23 cellular contexts compared by ENCODE assay signal in genomic region chr6:75288023-75288422, GRCh38.
"Had no signal": no experiment of that assay in that cellular context is flagged by ENCODE, and none has a peak within 500 bp of the region (broad histone marks: within the 10 kb centered on the region; RNA-seq: fewer than 3 reads in every experiment).

No MANE protein-coding gene starts in this region.

- H3K27ac ChIP-seq: esophagus muscularis mucosa, left ventricle myocardium inferior, neutrophil, right atrium auricular region, suprapubic skin, VCaP had no signal

- H3K4me3 Mint-ChIP-seq: activated T-cell treated with anti-CD3 and anti-CD28 coated beads, Interleukin-2, amount 50 U/mL, for 72 hours; memory B cell; natural killer cell; type B pancreatic cell had no signal

- H3K27me3 ChIP-seq: esophagus muscularis mucosa, neutrophil, right atrium auricular region, suprapubic skin had no signal

- H3K36me3 ChIP-seq: neutrophil, right atrium auricular region, suprapubic skin had no signal

- H3K27ac Mint-ChIP-seq: memory B cell, natural killer cell, type B pancreatic cell had no signal

- ATAC-seq: activated T-cell treated with anti-CD3 and anti-CD28 coated beads, Interleukin-2, amount 50 U/mL, for 72 hours; natural killer cell had no signal

- H3K4me2 ChIP-seq: SK-N-SH had no signal

- H3K9me3 Mint-ChIP-seq: activated CD4-positive, alpha-beta memory T cell treated with anti-CD3 and anti-CD28 coated beads for 36 hours; activated T-cell treated with anti-CD3 and anti-CD28 coated beads, Interleukin-2, amount 50 U/mL, for 72 hours; memory B cell; natural killer cell had no signal

- DNase-seq: activated CD4-positive, alpha-beta memory T cell treated with anti-CD3 and anti-CD28 coated beads for 36 hours; activated CD4-positive, alpha-beta T cell treated with anti-CD3 and anti-CD28 coated beads for 1 hour; activated CD8-positive, alpha-beta memory T cell treated with anti-CD3 and anti-CD28 coated beads, Interleukin-2, amount 50 U/mL, for 48 hours; activated gamma-delta T cell treated with Interleukin-2 at 50 U/mL for 16 hours; activated T-cell treated with anti-CD3 and anti-CD28 coated beads, Interleukin-2, amount 50 U/mL, for 72 hours; caudate nucleus; hypothalamus; left ventricle myocardium inferior; natural killer cell; posterior cingulate gyrus; SK-N-SH; stimulated activated CD4-positive, alpha-beta T cell treated with anti-CD3 and anti-CD28 coated beads, Interleukin-15, amount 100 ng/mL, for 24 hours; stimulated activated CD4-positive, alpha-beta T cell treated with anti-CD3 and anti-CD28 coated beads, Interleukin-4, amount 100 ng/mL, for 24 hours; stimulated activated naive CD4-positive, alpha-beta T cell; T-helper 1 cell; T1000 had no signal

- H3K9ac ChIP-seq: SK-N-SH had no signal

- H3K4me3 ChIP-seq: esophagus muscularis mucosa, left ventricle myocardium inferior, right atrium auricular region, suprapubic skin had no signal

- H3K27me3 Mint-ChIP-seq: activated CD4-positive, alpha-beta memory T cell treated with anti-CD3 and anti-CD28 coated beads for 36 hours; memory B cell; type B pancreatic cell had no signal

- H3K9me3 ChIP-seq: esophagus muscularis mucosa, left ventricle myocardium inferior, neutrophil, right atrium auricular region, SK-N-SH, suprapubic skin had no signal

- H3K36me3 Mint-ChIP-seq: natural killer cell had no signal
